In the genomic region with DNA sequence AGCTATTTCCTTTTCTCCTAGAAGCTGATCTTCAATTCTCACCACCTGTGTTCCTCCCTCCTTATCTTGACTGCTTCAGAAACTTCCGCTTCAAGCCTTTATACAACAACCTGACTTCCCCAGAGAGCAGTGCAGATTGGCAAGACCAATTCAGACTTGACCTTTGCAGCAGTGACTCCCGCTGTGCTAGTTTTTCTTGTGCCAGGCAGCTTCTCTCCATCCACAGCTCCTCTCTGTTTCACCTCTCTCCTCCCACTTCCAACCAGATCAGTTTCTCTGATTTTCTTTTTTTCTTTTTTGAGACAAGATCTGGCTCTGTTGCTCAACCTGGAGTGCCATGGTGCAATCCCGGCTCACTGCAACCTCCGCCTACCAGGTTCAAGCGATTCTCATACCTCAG, we compare ENCODE assay signal across 14 cellular contexts.
DNase-seq lines count a peak whose midpoint lies in the region; ATAC-seq lines count a peak whose summit lies in the region.
"Had no signal": no experiment of that assay in that cellular context is flagged by ENCODE, and none has a peak within 500 bp of the region (broad histone marks: within the 10 kb centered on the region; RNA-seq: fewer than 3 reads in every experiment).

No MANE protein-coding gene starts in this region.

- intact Hi-C loops in left ventricle myocardium superior (cut with micrococcal nuclease): no loop called here
- intact Hi-C loops in left cardiac atrium (cut with DNase I): no loop called here

- no peaks in the 10 kb centered on the region for H3K9me3 Mint-ChIP-seq in activated T-helper 17 cell treated with anti-CD3 and anti-CD28 coated beads, Interleukin-2, amount 50 U/mL, for 72 hours
- H3K9me3 Mint-ChIP-seq in stimulated activated naive B cell treated with anti-CD40 and anti-IgM and Interleukin-4, amounts not matched to agents 10 μg/mL and 1 μg/mL and 100 μg/mL, for 72 hours: no peaks in the 10 kb centered on the region
- H3K9me3 Mint-ChIP-seq in activated T-cell treated with anti-CD3 and anti-CD28 coated beads, Interleukin-2, amount 50 U/mL, for 4 hours: no peaks in the 10 kb centered on the region
- H3K9me3 Mint-ChIP-seq: activated CD4-positive, alpha-beta T cell treated with anti-CD3 and anti-CD28 coated beads, Interleukin-2, amount 10 ng/mL, durations not matched to agents 7 days and 5 days had no signal

- peak; percentile 51 for ATAC-seq in left ventricle myocardium superior
- no peak for ATAC-seq in left cardiac atrium
- no peak for ATAC-seq in activated T-helper 17 cell treated with anti-CD3 and anti-CD28 coated beads, Interleukin-2, amount 50 U/mL, for 72 hours (replicated peaks)
- peak; percentile 53 to 62 for ATAC-seq in stimulated activated naive B cell treated with anti-CD40 and anti-IgM and Interleukin-4, amounts not matched to agents 10 μg/mL and 1 μg/mL and 100 μg/mL, for 72 hours (replicated peaks)
- no peak for ATAC-seq in GM18858 (IDR thresholded peaks at IDR 0.05; ENCODE audit: unreplicated experiment)
- ATAC-seq in activated T-cell treated with anti-CD3 and anti-CD28 coated beads, Interleukin-2, amount 50 U/mL, for 4 hours: no peak

- H3K4me1 Mint-ChIP-seq in activated T-helper 17 cell treated with anti-CD3 and anti-CD28 coated beads, Interleukin-2, amount 50 U/mL, for 72 hours: peaks cover 28% of the 10 kb centered on the region
- H3K4me1 Mint-ChIP-seq in stimulated activated naive B cell treated with anti-CD40 and anti-IgM and Interleukin-4, amounts not matched to agents 10 μg/mL and 1 μg/mL and 100 μg/mL, for 72 hours: peaks cover 6 to 20% of the 10 kb centered on the region in 2 donors
- peaks cover 3% of the 10 kb centered on the region for H3K4me1 Mint-ChIP-seq in activated T-cell treated with anti-CD3 and anti-CD28 coated beads, Interleukin-2, amount 50 U/mL, for 4 hours (ENCODE audit: low read depth)

- H3K27me3 Mint-ChIP-seq in activated T-helper 17 cell treated with anti-CD3 and anti-CD28 coated beads, Interleukin-2, amount 50 U/mL, for 72 hours: no peaks in the 10 kb centered on the region
- H3K27me3 Mint-ChIP-seq in stimulated activated naive B cell treated with anti-CD40 and anti-IgM and Interleukin-4, amounts not matched to agents 10 μg/mL and 1 μg/mL and 100 μg/mL, for 72 hours: no peaks in the 10 kb centered on the region
- no peaks in the 10 kb centered on the region for H3K27me3 Mint-ChIP-seq in activated T-cell treated with anti-CD3 and anti-CD28 coated beads, Interleukin-2, amount 50 U/mL, for 4 hours (ENCODE audit: low read depth)
- H3K27me3 Mint-ChIP-seq: activated CD4-positive, alpha-beta T cell treated with anti-CD3 and anti-CD28 coated beads, Interleukin-2, amount 10 ng/mL, durations not matched to agents 7 days and 5 days had no signal

- no peaks in the 10 kb centered on the region for H3K36me3 Mint-ChIP-seq in activated T-helper 17 cell treated with anti-CD3 and anti-CD28 coated beads, Interleukin-2, amount 50 U/mL, for 72 hours (ENCODE audit: low read depth)
- H3K36me3 Mint-ChIP-seq in stimulated activated naive B cell treated with anti-CD40 and anti-IgM and Interleukin-4, amounts not matched to agents 10 μg/mL and 1 μg/mL and 100 μg/mL, for 72 hours: no peaks in the 10 kb centered on the region
- H3K36me3 Mint-ChIP-seq in activated T-cell treated with anti-CD3 and anti-CD28 coated beads, Interleukin-2, amount 50 U/mL, for 4 hours (ENCODE audit: insufficient read depth): peaks cover 2% of the 10 kb centered on the region

- no peak for DNase-seq in left ventricle myocardium superior
- DNase-seq in left cardiac atrium: no peak
- peak; percentile 31 for DNase-seq in NCI-H2227 (lab: John Stamatoyannopoulos, UW; ENCODE audit: unreplicated experiment)
- no peak for DNase-seq in stimulated activated naive B cell treated with anti-CD40 and anti-IgM and Interleukin-4, amounts not matched to agents 10 μg/mL and 1 μg/mL and 100 μg/mL, for 72 hours
- no peak for DNase-seq in activated T-cell treated with anti-CD3 and anti-CD28 coated beads, Interleukin-2, amount 50 U/mL, for 4 hours
- DNase-seq in DMS79 treated with DMSO at 0.1 percent for 48 hours (lab: John Stamatoyannopoulos, UW): no peak
- DNase-seq: activated CD4-positive, alpha-beta T cell treated with anti-CD3 and anti-CD28 coated beads, Interleukin-2, amount 10 ng/mL, durations not matched to agents 7 days and 5 days; activated T-cell treated with anti-CD3 and anti-CD28 coated beads, Interleukin-2, amount 50 U/mL, for 1 hour; Calu3; midbrain; NCI-H2171; stimulated activated CD4-positive, alpha-beta T cell treated with anti-CD3 and anti-CD28 coated beads, Interleukin-4, amount 100 ng/mL, for 1 hour had no signal

- H3K4me3 Mint-ChIP-seq in activated T-helper 17 cell treated with anti-CD3 and anti-CD28 coated beads, Interleukin-2, amount 50 U/mL, for 72 hours: no peak overlapping the region
- H3K4me3 Mint-ChIP-seq in stimulated activated naive B cell treated with anti-CD40 and anti-IgM and Interleukin-4, amounts not matched to agents 10 μg/mL and 1 μg/mL and 100 μg/mL, for 72 hours: no peak overlapping the region
- H3K4me3 Mint-ChIP-seq in activated T-cell treated with anti-CD3 and anti-CD28 coated beads, Interleukin-2, amount 50 U/mL, for 4 hours: no peak overlapping the region
- H3K4me3 Mint-ChIP-seq: activated CD4-positive, alpha-beta T cell treated with anti-CD3 and anti-CD28 coated beads, Interleukin-2, amount 10 ng/mL, durations not matched to agents 7 days and 5 days had no signal

- H3K27ac Mint-ChIP-seq in activated T-helper 17 cell treated with anti-CD3 and anti-CD28 coated beads, Interleukin-2, amount 50 U/mL, for 72 hours: peak overlapping the region; percentile 57
- H3K27ac Mint-ChIP-seq in stimulated activated naive B cell treated with anti-CD40 and anti-IgM and Interleukin-4, amounts not matched to agents 10 μg/mL and 1 μg/mL and 100 μg/mL, for 72 hours: no peak overlapping the region
- H3K27ac Mint-ChIP-seq: activated CD4-positive, alpha-beta T cell treated with anti-CD3 and anti-CD28 coated beads, Interleukin-2, amount 10 ng/mL, durations not matched to agents 7 days and 5 days had no signal

Comparison
In these comparisons a context has a peak if more than half of its experiments do, and no peak if none do; other contexts are left out.
1. ATAC-seq: peak in left ventricle myocardium superior (single experiment) and stimulated activated naive B cell treated with anti-CD40 and anti-IgM and Interleukin-4, amounts not matched to agents 10 μg/mL and 1 μg/mL and 100 μg/mL, for 72 hours (2 of 2); none in left cardiac atrium (0 of 2), activated T-helper 17 cell treated with anti-CD3 and anti-CD28 coated beads, Interleukin-2, amount 50 U/mL, for 72 hours (single experiment), GM18858 (single experiment) and activated T-cell treated with anti-CD3 and anti-CD28 coated beads, Interleukin-2, amount 50 U/mL, for 4 hours (0 of 2).